Comparison of ENCODE assay signal across 13 cellular contexts in the genomic region with DNA sequence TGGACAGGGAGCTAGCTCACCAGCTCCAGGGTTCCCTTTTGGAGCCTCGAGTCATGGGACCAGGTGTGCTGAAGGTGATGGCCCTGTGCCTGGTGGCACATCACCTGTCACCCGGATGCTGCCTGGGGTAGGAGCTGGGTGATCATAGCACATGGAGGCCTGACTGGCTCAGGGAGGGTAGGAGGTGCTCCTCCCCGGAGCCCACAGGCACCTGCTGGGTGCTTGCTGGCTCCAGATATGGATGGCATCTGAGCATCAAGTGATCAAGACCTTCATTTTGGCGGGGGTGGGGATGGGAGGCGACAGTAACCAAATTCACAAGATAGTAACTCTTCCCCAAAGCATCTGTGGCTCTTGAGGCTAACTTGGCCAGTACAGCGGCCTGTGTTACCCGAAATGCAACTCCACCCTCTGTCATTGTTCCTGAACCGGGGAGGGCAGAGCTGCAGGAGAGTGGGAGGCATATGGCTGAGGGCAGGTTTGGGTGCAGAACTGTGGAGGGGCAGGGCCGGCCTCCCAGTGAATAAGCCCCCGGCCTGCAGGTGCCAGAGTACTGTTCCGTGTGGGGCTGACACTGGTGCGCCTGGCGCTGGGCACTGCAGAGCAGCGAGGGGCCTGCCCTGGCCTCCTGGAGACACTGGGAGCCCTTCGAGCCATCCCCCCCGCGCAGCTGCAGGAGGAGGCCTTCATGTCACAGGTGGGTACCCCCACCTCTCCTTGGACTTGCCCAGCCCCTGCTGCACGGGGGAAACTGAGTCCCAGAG. TPM values are rescaled to one million over a fixed set of nuclear protein-coding genes. Genes with fewer than 3 reads are reported as not detected.
A peak's percentile ranks its signal among the peaks of the same experiment; 100 is the strongest.
DNase-seq lines count a peak whose midpoint lies in the region; ATAC-seq and TF ChIP-seq lines count a peak whose summit lies in the region.
"Had no signal": no experiment of that assay in that cellular context is flagged by ENCODE, and none has a peak within 500 bp of the region (broad histone marks: within the 10 kb centered on the region; RNA-seq: fewer than 3 reads in every experiment).

No MANE protein-coding gene starts in this region.

- H3K27ac ChIP-seq in Peyer's patch (peak overlapping the region; percentile 68 to 91 (median 78)), duodenal mucosa (ENCODE audit: low read depth, low read length) (peak overlapping the region; percentile 32), thymus (ENCODE audit: low read depth) (peak overlapping the region; percentile 98), tibial artery (no peak overlapping the region)
- H3K27ac ChIP-seq: parathyroid adenoma had no signal

- H3K27me3 ChIP-seq in Peyer's patch (no peaks in the 10 kb centered on the region), duodenal mucosa (ENCODE audit: control insufficient read depth in 1 of 2, insufficient read depth in 2 of 2, low read length in 2 of 2) (peaks cover 6 to 15% of the 10 kb centered on the region in 2 donors), thymus (ENCODE audit: control insufficient read depth, insufficient read depth) (no peaks in the 10 kb centered on the region), tibial artery (peaks cover 0 to 90% of the 10 kb centered on the region in 2 donors)

- 7% methylated on average over 18 of the region's 18 CpGs for WGBS in thymus

- H3K36me3 ChIP-seq in Peyer's patch (no peaks in the 10 kb centered on the region), duodenal mucosa (ENCODE audit: control insufficient read depth in 1 of 2, insufficient read depth in 2 of 2, low read length in 2 of 2) (no peaks in the 10 kb centered on the region), thymus (ENCODE audit: control insufficient read depth, insufficient read depth) (peaks cover 33% of the 10 kb centered on the region), tibial artery (no peaks in the 10 kb centered on the region)

- no peaks in the 10 kb centered on the region for H3K9me3 ChIP-seq in Peyer's patch
- no peaks in the 10 kb centered on the region for H3K9me3 ChIP-seq in duodenal mucosa (ENCODE audit: control insufficient read depth in 1 of 2, low read length in 2 of 2)
- H3K9me3 ChIP-seq in thymus (ENCODE audit: control insufficient read depth) = no peaks in the 10 kb centered on the region
- H3K9me3 ChIP-seq in tibial artery = no peaks in the 10 kb centered on the region

- peaks cover 0 to 61% (median 40%) of the 10 kb centered on the region in 4 donors for H3K4me1 ChIP-seq in Peyer's patch
- peaks cover 5 to 55% of the 10 kb centered on the region in 2 donors for H3K4me1 ChIP-seq in duodenal mucosa (ENCODE audit: control insufficient read depth in 1 of 2, insufficient read depth in 2 of 2, low read length in 2 of 2)
- peaks cover 85% of the 10 kb centered on the region for H3K4me1 ChIP-seq in thymus (ENCODE audit: control insufficient read depth, insufficient read depth, low read length)
- peaks cover 0 to 11% (median 0%) of the 10 kb centered on the region in 4 donors for H3K4me1 ChIP-seq in tibial artery
- H3K4me1 ChIP-seq: parathyroid adenoma had no signal

- no peak for TF ChIP-seq POLR2A in Peyer's patch (IDR thresholded peaks at IDR 0.05)

- H3K4me3 ChIP-seq in Peyer's patch = peak overlapping the region in 2 of 4 donors; percentile 33 to 39
- H3K4me3 ChIP-seq in duodenal mucosa (ENCODE audit: low read depth in 1 of 2, low read length in 2 of 2) = peak overlapping the region; percentile 5 to 7
- H3K4me3 ChIP-seq in thymus (ENCODE audit: low read length) = peak overlapping the region; percentile 55
- H3K4me3 ChIP-seq in tibial artery = no peak overlapping the region

- intact Hi-C loops in tibial artery (cut with DNase I; ENCODE audit: low total_unique reads) = no loop called here

- TF ChIP-seq CTCF in Peyer's patch (IDR thresholded peaks at IDR 0.05) (no peak), tibial artery (IDR thresholded peaks at IDR 0.05) (no peak)

- peak; percentile 49 for DNase-seq in activated T-cell treated with anti-CD3 and anti-CD28 coated beads, Interleukin-2, amount 50 U/mL, for 1 hour
- DNase-seq in activated T-cell treated with anti-CD3 and anti-CD28 coated beads for 4 hours = no peak
- peak in 2 of 3 donors; percentile 46 to 48 for DNase-seq in Peyer's patch
- no peak for DNase-seq in tibial artery
- DNase-seq in amniotic stem cell (lab: John Stamatoyannopoulos, UW) = no peak
- DNase-seq: ACHN, cerebellar nuclear complex, NCI-H1092 had no signal

- peak overlapping the region; percentile 25 to 33 for H3K9ac ChIP-seq in duodenal mucosa (ENCODE audit: low read depth in 1 of 2, low read length in 2 of 2)
- H3K9ac ChIP-seq: parathyroid adenoma had no signal

- no peak for ATAC-seq in HG03196 (IDR thresholded peaks at IDR 0.05; ENCODE audit: unreplicated experiment)
- ATAC-seq: left colon had no signal

RNA-seq across cellular contexts. Expression of gene TBC1D10C, which starts 4.7 kb away (rescaled TPM):
- 10 to 100 TPM in 2 of 4 donors, 1 to 10 TPM in 2; 5.6 to 53.6 (median 9.3) TPM for total RNA-seq in Peyer's patch
- 318 TPM for polyA plus RNA-seq in thymus

RNA-seq across cellular contexts. Expression of gene CARNS1, which starts 6.9 kb away (rescaled TPM):
- 1 to 10 TPM in 1 of 4 donors, under 1 TPM in 2, not detected in 1; 0.54 to 1.2 (median 0.83) TPM for total RNA-seq in Peyer's patch
- 1.7 TPM for polyA plus RNA-seq in thymus

RNA-seq across cellular contexts. Expression of gene PPP1CA, which starts 7.0 kb away (rescaled TPM):
- total RNA-seq in Peyer's patch = 100 to 1,000 TPM; 156 to 213 (median 177) TPM
- 141 TPM for polyA plus RNA-seq in thymus

RNA-seq across cellular contexts. Expression of gene RAD9A, which starts 16.8 kb away (rescaled TPM):
- total RNA-seq in Peyer's patch = 10 to 100 TPM; 37.0 to 73.4 (median 61.6) TPM
- polyA plus RNA-seq in thymus = 35.2 TPM

RNA-seq across cellular contexts. Expression of gene RPS6KB2, which starts 19.7 kb away (rescaled TPM):
- 10 to 100 TPM; 58.0 to 88.3 (median 63.5) TPM for total RNA-seq in Peyer's patch
- 76.8 TPM for polyA plus RNA-seq in thymus

Comparison
In these comparisons a context has a peak if more than half of its experiments do, and no peak if none do; other contexts are left out.
1. DNase-seq: peak in activated T-cell treated with anti-CD3 and anti-CD28 coated beads, Interleukin-2, amount 50 U/mL, for 1 hour (single experiment) and Peyer's patch (2 of 3); none in activated T-cell treated with anti-CD3 and anti-CD28 coated beads for 4 hours (single experiment), tibial artery (0 of 2) and amniotic stem cell (single experiment).
2. H3K27ac ChIP-seq: peak in Peyer's patch (4 of 4), duodenal mucosa (single experiment) and thymus (single experiment); none in tibial artery (0 of 2).
3. H3K4me3 ChIP-seq: peak in duodenal mucosa (2 of 2) and thymus (single experiment); none in tibial artery (0 of 2).